Comparison of ENCODE assay signal across 1 cellular context in the genomic region with DNA sequence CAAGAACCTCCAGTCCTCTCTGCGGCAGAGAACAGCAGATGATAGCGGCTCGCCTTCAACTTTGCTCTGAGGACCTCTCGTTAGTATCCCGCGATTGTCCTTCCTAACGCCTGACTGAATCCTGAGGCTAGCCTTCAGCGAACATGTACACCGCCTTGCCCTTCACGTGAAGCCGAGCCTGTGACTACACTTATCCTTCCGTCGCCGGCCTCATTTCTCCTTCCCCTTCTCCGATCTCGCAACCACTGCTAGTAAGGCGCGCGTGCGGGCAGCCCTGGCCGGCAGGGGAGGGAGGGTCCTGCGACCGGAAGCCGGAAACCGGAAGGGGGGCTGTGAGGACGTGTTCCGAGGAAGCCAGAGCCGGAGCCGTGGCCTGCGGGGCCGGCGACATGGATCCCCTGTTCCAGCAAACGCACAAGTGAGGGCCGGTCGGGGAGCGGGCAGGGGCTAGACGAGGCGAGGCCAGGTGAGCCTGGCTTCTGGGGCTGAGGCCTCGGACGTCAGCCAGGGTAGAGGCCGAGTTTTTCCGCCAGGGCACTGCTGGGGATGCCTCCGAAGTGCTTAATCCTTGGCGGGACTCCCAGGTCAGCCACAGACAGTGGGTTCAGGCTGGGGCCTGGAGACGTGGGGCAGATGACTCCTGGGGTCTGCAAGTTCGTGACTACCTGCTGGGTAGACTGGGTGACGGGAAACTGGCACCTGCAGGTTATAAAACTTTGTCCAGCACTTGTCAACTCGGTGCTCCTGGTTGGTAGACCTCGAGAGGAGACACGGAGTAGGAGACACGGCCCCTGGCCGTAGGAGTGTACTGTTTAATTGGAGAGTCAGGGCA.
A peak's percentile ranks its signal among the peaks of the same experiment; 100 is the strongest.
TF ChIP-seq lines count a peak whose summit lies in the region.

A gene (plus strand): TSS at position 357 of the 832 bp plus-strand sequence. CDS start 33 bp downstream, at position 390.

TF ChIP-seq in GM12878, 131 proteins besides CTCF, POLR2A, EP300 and RAD21 (continued from another document and continues in another):
- TF ChIP-seq, protein P1, sequence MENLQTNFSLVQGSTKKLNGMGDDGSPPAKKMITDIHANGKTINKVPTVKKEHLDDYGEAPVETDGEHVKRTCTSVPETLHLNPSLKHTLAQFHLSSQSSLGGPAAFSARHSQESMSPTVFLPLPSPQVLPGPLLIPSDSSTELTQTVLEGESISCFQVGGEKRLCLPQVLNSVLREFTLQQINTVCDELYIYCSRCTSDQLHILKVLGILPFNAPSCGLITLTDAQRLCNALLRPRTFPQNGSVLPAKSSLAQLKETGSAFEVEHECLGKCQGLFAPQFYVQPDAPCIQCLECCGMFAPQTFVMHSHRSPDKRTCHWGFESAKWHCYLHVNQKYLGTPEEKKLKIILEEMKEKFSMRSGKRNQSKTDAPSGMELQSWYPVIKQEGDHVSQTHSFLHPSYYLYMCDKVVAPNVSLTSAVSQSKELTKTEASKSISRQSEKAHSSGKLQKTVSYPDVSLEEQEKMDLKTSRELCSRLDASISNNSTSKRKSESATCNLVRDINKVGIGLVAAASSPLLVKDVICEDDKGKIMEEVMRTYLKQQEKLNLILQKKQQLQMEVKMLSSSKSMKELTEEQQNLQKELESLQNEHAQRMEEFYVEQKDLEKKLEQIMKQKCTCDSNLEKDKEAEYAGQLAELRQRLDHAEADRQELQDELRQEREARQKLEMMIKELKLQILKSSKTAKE (IDR thresholded peaks at IDR 0.05; ENCODE audit: low read depth, poor library complexity, severe bottlenecking): peak; percentile 42
- TF ChIP-seq TCF12 (IDR thresholded peaks at IDR 0.05; ENCODE audit: low read depth, low read length) (peak; percentile 54; the same call in 1 of the 2 replicates), HDGF (IDR thresholded peaks at IDR 0.05) (peak; percentile 64; the same call in 1 of the 2 replicates), ZNF274 (IDR thresholded peaks at IDR 0.05; ENCODE audit: insufficient read depth, insufficient read length) (no peak), HCFC1 (IDR thresholded peaks at IDR 0.05; ENCODE audit: low read length) (peak; percentile 77), LARP7 (IDR thresholded peaks at IDR 0.05) (peak; percentile 82; the same call in 1 of the 2 replicates), MXI1 (IDR thresholded peaks at IDR 0.05; ENCODE audit: low read depth, low read length) (peak; percentile 82), FOXK2 (IDR thresholded peaks at IDR 0.05) (0 out of 2 replicates have a peak, but pooled peaks have one; percentile 30), JUND (IDR thresholded peaks at IDR 0.05; ENCODE audit: low read depth, low read length) (no peak), YY1 (IDR thresholded peaks at IDR 0.05; ENCODE audit: low read depth, low read length) (peak; percentile 87), SREBF2 (IDR thresholded peaks at IDR 0.05; ENCODE audit: low read length) (peak; percentile 65), WRNIP1 (IDR thresholded peaks at IDR 0.05; ENCODE audit: borderline replicate concordance, low read depth, low read length) (peak; percentile 88; the same call in 1 of the 2 replicates), RELA (IDR thresholded peaks at IDR 0.05; ENCODE audit: borderline replicate concordance, partially characterized antibody) (peak; percentile 80), CBX3 (IDR thresholded peaks at IDR 0.05; ENCODE audit: borderline replicate concordance, low read depth) (no peak), ZNF24 (IDR thresholded peaks at IDR 0.05) (0 out of 2 replicates have a peak, but pooled peaks have one; percentile 3)
- TF ChIP-seq, protein P2, sequence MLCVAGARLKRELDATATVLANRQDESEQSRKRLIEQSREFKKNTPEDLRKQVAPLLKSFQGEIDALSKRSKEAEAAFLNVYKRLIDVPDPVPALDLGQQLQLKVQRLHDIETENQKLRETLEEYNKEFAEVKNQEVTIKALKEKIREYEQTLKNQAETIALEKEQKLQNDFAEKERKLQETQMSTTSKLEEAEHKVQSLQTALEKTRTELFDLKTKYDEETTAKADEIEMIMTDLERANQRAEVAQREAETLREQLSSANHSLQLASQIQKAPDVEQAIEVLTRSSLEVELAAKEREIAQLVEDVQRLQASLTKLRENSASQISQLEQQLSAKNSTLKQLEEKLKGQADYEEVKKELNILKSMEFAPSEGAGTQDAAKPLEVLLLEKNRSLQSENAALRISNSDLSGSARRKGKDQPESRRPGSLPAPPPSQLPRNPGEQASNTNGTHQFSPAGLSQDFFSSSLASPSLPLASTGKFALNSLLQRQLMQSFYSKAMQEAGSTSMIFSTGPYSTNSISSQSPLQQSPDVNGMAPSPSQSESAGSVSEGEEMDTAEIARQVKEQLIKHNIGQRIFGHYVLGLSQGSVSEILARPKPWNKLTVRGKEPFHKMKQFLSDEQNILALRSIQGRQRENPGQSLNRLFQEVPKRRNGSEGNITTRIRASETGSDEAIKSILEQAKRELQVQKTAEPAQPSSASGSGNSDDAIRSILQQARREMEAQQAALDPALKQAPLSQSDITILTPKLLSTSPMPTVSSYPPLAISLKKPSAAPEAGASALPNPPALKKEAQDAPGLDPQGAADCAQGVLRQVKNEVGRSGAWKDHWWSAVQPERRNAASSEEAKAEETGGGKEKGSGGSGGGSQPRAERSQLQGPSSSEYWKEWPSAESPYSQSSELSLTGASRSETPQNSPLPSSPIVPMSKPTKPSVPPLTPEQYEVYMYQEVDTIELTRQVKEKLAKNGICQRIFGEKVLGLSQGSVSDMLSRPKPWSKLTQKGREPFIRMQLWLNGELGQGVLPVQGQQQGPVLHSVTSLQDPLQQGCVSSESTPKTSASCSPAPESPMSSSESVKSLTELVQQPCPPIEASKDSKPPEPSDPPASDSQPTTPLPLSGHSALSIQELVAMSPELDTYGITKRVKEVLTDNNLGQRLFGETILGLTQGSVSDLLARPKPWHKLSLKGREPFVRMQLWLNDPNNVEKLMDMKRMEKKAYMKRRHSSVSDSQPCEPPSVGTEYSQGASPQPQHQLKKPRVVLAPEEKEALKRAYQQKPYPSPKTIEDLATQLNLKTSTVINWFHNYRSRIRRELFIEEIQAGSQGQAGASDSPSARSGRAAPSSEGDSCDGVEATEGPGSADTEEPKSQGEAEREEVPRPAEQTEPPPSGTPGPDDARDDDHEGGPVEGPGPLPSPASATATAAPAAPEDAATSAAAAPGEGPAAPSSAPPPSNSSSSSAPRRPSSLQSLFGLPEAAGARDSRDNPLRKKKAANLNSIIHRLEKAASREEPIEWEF (IDR thresholded peaks at IDR 0.05; ENCODE audit: insufficient replicate concordance, low read depth, low read length): no peak
- TF ChIP-seq, protein P3, sequence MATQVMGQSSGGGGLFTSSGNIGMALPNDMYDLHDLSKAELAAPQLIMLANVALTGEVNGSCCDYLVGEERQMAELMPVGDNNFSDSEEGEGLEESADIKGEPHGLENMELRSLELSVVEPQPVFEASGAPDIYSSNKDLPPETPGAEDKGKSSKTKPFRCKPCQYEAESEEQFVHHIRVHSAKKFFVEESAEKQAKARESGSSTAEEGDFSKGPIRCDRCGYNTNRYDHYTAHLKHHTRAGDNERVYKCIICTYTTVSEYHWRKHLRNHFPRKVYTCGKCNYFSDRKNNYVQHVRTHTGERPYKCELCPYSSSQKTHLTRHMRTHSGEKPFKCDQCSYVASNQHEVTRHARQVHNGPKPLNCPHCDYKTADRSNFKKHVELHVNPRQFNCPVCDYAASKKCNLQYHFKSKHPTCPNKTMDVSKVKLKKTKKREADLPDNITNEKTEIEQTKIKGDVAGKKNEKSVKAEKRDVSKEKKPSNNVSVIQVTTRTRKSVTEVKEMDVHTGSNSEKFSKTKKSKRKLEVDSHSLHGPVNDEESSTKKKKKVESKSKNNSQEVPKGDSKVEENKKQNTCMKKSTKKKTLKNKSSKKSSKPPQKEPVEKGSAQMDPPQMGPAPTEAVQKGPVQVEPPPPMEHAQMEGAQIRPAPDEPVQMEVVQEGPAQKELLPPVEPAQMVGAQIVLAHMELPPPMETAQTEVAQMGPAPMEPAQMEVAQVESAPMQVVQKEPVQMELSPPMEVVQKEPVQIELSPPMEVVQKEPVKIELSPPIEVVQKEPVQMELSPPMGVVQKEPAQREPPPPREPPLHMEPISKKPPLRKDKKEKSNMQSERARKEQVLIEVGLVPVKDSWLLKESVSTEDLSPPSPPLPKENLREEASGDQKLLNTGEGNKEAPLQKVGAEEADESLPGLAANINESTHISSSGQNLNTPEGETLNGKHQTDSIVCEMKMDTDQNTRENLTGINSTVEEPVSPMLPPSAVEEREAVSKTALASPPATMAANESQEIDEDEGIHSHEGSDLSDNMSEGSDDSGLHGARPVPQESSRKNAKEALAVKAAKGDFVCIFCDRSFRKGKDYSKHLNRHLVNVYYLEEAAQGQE (IDR thresholded peaks at IDR 0.05; ENCODE audit: low read depth, low read length): no peak
- TF ChIP-seq, protein P4, sequence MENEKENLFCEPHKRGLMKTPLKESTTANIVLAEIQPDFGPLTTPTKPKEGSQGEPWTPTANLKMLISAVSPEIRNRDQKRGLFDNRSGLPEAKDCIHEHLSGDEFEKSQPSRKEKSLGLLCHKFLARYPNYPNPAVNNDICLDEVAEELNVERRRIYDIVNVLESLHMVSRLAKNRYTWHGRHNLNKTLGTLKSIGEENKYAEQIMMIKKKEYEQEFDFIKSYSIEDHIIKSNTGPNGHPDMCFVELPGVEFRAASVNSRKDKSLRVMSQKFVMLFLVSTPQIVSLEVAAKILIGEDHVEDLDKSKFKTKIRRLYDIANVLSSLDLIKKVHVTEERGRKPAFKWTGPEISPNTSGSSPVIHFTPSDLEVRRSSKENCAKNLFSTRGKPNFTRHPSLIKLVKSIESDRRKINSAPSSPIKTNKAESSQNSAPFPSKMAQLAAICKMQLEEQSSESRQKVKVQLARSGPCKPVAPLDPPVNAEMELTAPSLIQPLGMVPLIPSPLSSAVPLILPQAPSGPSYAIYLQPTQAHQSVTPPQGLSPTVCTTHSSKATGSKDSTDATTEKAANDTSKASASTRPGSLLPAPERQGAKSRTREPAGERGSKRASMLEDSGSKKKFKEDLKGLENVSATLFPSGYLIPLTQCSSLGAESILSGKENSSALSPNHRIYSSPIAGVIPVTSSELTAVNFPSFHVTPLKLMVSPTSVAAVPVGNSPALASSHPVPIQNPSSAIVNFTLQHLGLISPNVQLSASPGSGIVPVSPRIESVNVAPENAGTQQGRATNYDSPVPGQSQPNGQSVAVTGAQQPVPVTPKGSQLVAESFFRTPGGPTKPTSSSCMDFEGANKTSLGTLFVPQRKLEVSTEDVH (IDR thresholded peaks at IDR 0.05; ENCODE audit: low read depth, partially characterized antibody): peak; percentile 80
- TF ChIP-seq, protein P5, sequence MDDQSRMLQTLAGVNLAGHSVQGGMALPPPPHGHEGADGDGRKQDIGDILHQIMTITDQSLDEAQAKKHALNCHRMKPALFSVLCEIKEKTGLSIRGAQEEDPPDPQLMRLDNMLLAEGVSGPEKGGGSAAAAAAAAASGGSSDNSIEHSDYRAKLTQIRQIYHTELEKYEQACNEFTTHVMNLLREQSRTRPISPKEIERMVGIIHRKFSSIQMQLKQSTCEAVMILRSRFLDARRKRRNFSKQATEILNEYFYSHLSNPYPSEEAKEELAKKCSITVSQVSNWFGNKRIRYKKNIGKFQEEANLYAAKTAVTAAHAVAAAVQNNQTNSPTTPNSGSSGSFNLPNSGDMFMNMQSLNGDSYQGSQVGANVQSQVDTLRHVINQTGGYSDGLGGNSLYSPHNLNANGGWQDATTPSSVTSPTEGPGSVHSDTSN (IDR thresholded peaks at IDR 0.05; ENCODE audit: insufficient replicate concordance, low read depth, low read length): peak; percentile 2
- TF ChIP-seq, protein P6, sequence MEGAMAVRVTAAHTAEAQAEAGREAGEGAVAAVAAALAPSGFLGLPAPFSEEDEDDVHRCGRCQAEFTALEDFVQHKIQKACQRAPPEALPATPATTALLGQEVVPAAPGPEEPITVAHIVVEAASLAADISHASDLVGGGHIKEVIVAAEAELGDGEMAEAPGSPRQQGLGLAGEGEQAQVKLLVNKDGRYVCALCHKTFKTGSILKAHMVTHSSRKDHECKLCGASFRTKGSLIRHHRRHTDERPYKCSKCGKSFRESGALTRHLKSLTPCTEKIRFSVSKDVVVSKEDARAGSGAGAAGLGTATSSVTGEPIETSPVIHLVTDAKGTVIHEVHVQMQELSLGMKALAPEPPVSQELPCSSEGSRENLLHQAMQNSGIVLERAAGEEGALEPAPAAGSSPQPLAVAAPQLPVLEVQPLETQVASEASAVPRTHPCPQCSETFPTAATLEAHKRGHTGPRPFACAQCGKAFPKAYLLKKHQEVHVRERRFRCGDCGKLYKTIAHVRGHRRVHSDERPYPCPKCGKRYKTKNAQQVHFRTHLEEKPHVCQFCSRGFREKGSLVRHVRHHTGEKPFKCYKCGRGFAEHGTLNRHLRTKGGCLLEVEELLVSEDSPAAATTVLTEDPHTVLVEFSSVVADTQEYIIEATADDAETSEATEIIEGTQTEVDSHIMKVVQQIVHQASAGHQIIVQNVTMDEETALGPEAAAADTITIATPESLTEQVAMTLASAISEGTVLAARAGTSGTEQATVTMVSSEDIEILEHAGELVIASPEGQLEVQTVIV (IDR thresholded peaks at IDR 0.05; ENCODE audit: borderline replicate concordance, partially characterized antibody): peak; percentile 89
- TF ChIP-seq, protein P7, sequence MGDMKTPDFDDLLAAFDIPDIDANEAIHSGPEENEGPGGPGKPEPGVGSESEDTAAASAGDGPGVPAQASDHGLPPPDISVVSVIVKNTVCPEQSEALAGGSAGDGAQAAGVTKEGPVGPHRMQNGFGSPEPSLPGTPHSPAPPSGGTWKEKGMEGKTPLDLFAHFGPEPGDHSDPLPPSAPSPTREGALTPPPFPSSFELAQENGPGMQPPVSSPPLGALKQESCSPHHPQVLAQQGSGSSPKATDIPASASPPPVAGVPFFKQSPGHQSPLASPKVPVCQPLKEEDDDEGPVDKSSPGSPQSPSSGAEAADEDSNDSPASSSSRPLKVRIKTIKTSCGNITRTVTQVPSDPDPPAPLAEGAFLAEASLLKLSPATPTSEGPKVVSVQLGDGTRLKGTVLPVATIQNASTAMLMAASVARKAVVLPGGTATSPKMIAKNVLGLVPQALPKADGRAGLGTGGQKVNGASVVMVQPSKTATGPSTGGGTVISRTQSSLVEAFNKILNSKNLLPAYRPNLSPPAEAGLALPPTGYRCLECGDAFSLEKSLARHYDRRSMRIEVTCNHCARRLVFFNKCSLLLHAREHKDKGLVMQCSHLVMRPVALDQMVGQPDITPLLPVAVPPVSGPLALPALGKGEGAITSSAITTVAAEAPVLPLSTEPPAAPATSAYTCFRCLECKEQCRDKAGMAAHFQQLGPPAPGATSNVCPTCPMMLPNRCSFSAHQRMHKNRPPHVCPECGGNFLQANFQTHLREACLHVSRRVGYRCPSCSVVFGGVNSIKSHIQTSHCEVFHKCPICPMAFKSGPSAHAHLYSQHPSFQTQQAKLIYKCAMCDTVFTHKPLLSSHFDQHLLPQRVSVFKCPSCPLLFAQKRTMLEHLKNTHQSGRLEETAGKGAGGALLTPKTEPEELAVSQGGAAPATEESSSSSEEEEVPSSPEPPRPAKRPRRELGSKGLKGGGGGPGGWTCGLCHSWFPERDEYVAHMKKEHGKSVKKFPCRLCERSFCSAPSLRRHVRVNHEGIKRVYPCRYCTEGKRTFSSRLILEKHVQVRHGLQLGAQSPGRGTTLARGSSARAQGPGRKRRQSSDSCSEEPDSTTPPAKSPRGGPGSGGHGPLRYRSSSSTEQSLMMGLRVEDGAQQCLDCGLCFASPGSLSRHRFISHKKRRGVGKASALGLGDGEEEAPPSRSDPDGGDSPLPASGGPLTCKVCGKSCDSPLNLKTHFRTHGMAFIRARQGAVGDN (IDR thresholded peaks at IDR 0.05): peak; percentile 44; the same call in 1 of the 2 replicates
- TF ChIP-seq, protein P8, sequence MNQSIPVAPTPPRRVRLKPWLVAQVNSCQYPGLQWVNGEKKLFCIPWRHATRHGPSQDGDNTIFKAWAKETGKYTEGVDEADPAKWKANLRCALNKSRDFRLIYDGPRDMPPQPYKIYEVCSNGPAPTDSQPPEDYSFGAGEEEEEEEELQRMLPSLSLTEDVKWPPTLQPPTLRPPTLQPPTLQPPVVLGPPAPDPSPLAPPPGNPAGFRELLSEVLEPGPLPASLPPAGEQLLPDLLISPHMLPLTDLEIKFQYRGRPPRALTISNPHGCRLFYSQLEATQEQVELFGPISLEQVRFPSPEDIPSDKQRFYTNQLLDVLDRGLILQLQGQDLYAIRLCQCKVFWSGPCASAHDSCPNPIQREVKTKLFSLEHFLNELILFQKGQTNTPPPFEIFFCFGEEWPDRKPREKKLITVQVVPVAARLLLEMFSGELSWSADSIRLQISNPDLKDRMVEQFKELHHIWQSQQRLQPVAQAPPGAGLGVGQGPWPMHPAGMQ (IDR thresholded peaks at IDR 0.05; ENCODE audit: borderline replicate concordance): peak; percentile 99
